ENCODE assay signal across 19 cellular contexts in genomic region chr2:6820236-6820635, GRCh38. TPM values are rescaled to one million over a fixed set of nuclear protein-coding genes. Genes with fewer than 3 reads are reported as not detected.
DNase-seq lines count a peak whose midpoint lies in the region; ATAC-seq and TF ChIP-seq lines count a peak whose summit lies in the region.
"Had no signal": no experiment of that assay in that cellular context is flagged by ENCODE, and none has a peak within 500 bp of the region (broad histone marks: within the 10 kb centered on the region; RNA-seq: fewer than 3 reads in every experiment).

No MANE protein-coding gene starts in this region.

- intact Hi-C loops in esophagus muscularis mucosa (cut with DNase I): no loop called here

- H3K4me3 Mint-ChIP-seq in stimulated activated naive CD8-positive, alpha-beta T cell treated with anti-CD3 and anti-CD28 coated beads, Interleukin-15, Interleukin-2, amounts not matched to agents 100 ng/mL and 50 ng/mL, for 24 hours: no peak overlapping the region
- H3K4me3 Mint-ChIP-seq in neural crest cell: no peak overlapping the region
- H3K4me3 Mint-ChIP-seq: CD4-positive, alpha-beta T cell; HFFc6 had no signal

- H3K27me3 ChIP-seq in esophagus muscularis mucosa (peaks cover 0 to 9% (median 0%) of the 10 kb centered on the region in 4 donors), SJCRH30 (peaks cover 7% of the 10 kb centered on the region)

- H3K9me3 Mint-ChIP-seq in stimulated activated naive CD8-positive, alpha-beta T cell treated with anti-CD3 and anti-CD28 coated beads, Interleukin-15, Interleukin-2, amounts not matched to agents 100 ng/mL and 50 ng/mL, for 24 hours: no peaks in the 10 kb centered on the region
- H3K9me3 Mint-ChIP-seq in neural crest cell: peaks cover 6% of the 10 kb centered on the region
- H3K9me3 Mint-ChIP-seq: CD4-positive, alpha-beta T cell had no signal

- peak overlapping the region; percentile 18 for H3K27ac Mint-ChIP-seq in stimulated activated naive CD8-positive, alpha-beta T cell treated with anti-CD3 and anti-CD28 coated beads, Interleukin-15, Interleukin-2, amounts not matched to agents 100 ng/mL and 50 ng/mL, for 24 hours
- H3K27ac Mint-ChIP-seq in neural crest cell (ENCODE audit: unreplicated experiment): peak overlapping the region; percentile 35
- H3K27ac Mint-ChIP-seq: CD4-positive, alpha-beta T cell; HFFc6 had no signal

- DNase-seq in stimulated activated naive CD8-positive, alpha-beta T cell treated with anti-CD3 and anti-CD28 coated beads, Interleukin-15, Interleukin-2, amounts not matched to agents 100 U/mL and 50 U/mL, for 24 hours: no peak
- DNase-seq in esophagus muscularis mucosa (ENCODE audit: extremely low spot score): peak; percentile 86
- no peak for DNase-seq in neural crest cell (ENCODE audit: low read depth, low spot score)
- DNase-seq in SJCRH30: no peak
- DNase-seq in NCI-H524 (lab: John Stamatoyannopoulos, UW): no peak
- DNase-seq in AG08395 (ENCODE audit: low spot score): no peak
- DNase-seq: C1 segment of cervical spinal cord; Caco-2; CD4-positive, alpha-beta T cell; GDM1; GOT3; H7; HFFc6 had no signal

- 89% methylated on average over 5 of the region's 5 CpGs for WGBS in esophagus muscularis mucosa

- no peak for TF ChIP-seq POLR2A in esophagus muscularis mucosa (IDR thresholded peaks at IDR 0.05; ENCODE audit: low read depth)

- TF ChIP-seq EP300 in esophagus muscularis mucosa (IDR thresholded peaks at IDR 0.05): no peak

- TF ChIP-seq CTCF in esophagus muscularis mucosa (IDR thresholded peaks at IDR 0.05) (no peak), neural crest cell (conservative IDR thresholded peaks at IDR 0.05) (no peak)

- H3K27ac ChIP-seq in esophagus muscularis mucosa (replicated peaks in 1 of 4): no peak overlapping the region
- no peak overlapping the region for H3K27ac ChIP-seq in SJCRH30
- H3K27ac ChIP-seq: 22Rv1, A549, HL-60 had no signal

- no peaks in the 10 kb centered on the region for H3K27me3 Mint-ChIP-seq in stimulated activated naive CD8-positive, alpha-beta T cell treated with anti-CD3 and anti-CD28 coated beads, Interleukin-15, Interleukin-2, amounts not matched to agents 100 ng/mL and 50 ng/mL, for 24 hours
- no peaks in the 10 kb centered on the region for H3K27me3 Mint-ChIP-seq in neural crest cell (ENCODE audit: low read depth)

- H3K4me1 Mint-ChIP-seq in stimulated activated naive CD8-positive, alpha-beta T cell treated with anti-CD3 and anti-CD28 coated beads, Interleukin-15, Interleukin-2, amounts not matched to agents 100 ng/mL and 50 ng/mL, for 24 hours (ENCODE audit: low read depth): no peaks in the 10 kb centered on the region
- H3K4me1 Mint-ChIP-seq in neural crest cell: peaks cover 37% of the 10 kb centered on the region

- H3K4me3 ChIP-seq in esophagus muscularis mucosa: no peak overlapping the region
- H3K4me3 ChIP-seq in SJCRH30: no peak overlapping the region
- H3K4me3 ChIP-seq: A549 had no signal

- H3K4me1 ChIP-seq in esophagus muscularis mucosa: peaks cover 0 to 3% (median 0%) of the 10 kb centered on the region in 4 donors
- no peaks in the 10 kb centered on the region for H3K4me1 ChIP-seq in SJCRH30
- H3K4me1 ChIP-seq: A549, Caco-2 had no signal

- H3K36me3 Mint-ChIP-seq in stimulated activated naive CD8-positive, alpha-beta T cell treated with anti-CD3 and anti-CD28 coated beads, Interleukin-15, Interleukin-2, amounts not matched to agents 100 ng/mL and 50 ng/mL, for 24 hours (ENCODE audit: low read depth): no peaks in the 10 kb centered on the region
- H3K36me3 Mint-ChIP-seq in neural crest cell (ENCODE audit: low read depth): peaks cover 2% of the 10 kb centered on the region

- H3K9me3 ChIP-seq in esophagus muscularis mucosa (no peaks in the 10 kb centered on the region), SJCRH30 (replicated peaks) (peaks cover 3% of the 10 kb centered on the region; the same call in 1 of the 2 replicates)
- H3K9me3 ChIP-seq: A549, Caco-2 had no signal

- H3K36me3 ChIP-seq in esophagus muscularis mucosa (no peaks in the 10 kb centered on the region), SJCRH30 (no peaks in the 10 kb centered on the region)

- no peak for ATAC-seq in stimulated activated naive CD8-positive, alpha-beta T cell treated with anti-CD3 and anti-CD28 coated beads, Interleukin-15, Interleukin-2, amounts not matched to agents 100 U/mL and 50 U/mL, for 24 hours
- ATAC-seq: A549, HCT116 had no signal

RNA-seq across cellular contexts. Expression of gene CMPK2, which starts 45.5 kb away (rescaled TPM):
- 1 to 10 TPM; 3.3 to 8.3 (median 5.8) TPM for total RNA-seq in esophagus muscularis mucosa
- total RNA-seq in neural crest cell: 2.2 and 3.3 TPM in 2 replicates
- total RNA-seq in SJCRH30 (2014; rRNA removed; shearing (Covaris generic)): not detected in 2 replicates
- total RNA-seq: HFFc6 had no signal

RNA-seq across cellular contexts. Expression of gene RSAD2, which starts 57.3 kb away (rescaled TPM):
- total RNA-seq in esophagus muscularis mucosa (1 to 10 TPM; 3.7 to 7.0 (median 5.8) TPM), neural crest cell (1.0 and 1.1 TPM in 2 replicates)
- not detected in 2 replicates for total RNA-seq in SJCRH30 (2014; rRNA removed; shearing (Covaris generic))
- total RNA-seq: H7, HFFc6, HT1080 had no signal
